Comparison of ENCODE assay signal across 9 cellular contexts in the genomic region with DNA sequence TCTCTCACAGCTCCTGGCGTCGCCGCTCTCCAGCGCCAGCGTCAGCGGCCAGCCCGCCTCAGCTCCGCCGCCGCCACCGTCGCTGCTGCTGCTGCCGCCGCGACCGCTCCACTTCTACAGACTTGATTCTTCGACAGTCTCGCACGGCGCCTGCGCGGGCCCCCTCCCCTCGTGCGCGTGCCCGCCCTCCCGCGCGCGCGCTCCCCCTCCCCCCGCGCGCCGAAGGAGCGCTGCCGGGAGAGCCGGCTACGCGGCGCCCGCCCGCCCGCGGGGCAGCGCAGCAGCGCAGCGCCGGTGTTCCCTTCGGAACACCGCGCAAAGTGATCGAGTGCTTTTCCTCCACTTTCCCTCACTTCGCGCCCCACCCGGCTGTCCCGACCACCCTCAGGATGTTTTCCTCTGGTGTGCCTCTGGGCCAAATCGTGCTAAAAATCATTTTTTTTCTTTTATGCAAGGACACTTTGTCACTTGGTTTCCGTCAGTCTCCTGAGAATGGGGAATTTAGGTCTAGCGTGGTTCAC. TPM values are rescaled to one million over a fixed set of nuclear protein-coding genes. Genes with fewer than 3 reads are reported as not detected.
DNase-seq lines count a peak whose midpoint lies in the region; FAIRE-seq and TF ChIP-seq lines count a peak whose summit lies in the region.
"Had no signal": no experiment of that assay in that cellular context is flagged by ENCODE, and none has a peak within 500 bp of the region (broad histone marks: within the 10 kb centered on the region; RNA-seq: fewer than 3 reads in every experiment).

A gene (minus strand): TSS at position 118 of the 521 bp plus-strand sequence. CDS start 684 bp downstream, outside the sequence.

- H2AFZ ChIP-seq in OCI-LY1 (ENCODE audit: low read length) (no peak within 1 kb of the TSS), endothelial cell of umbilical vein (ENCODE audit: low read depth, low read length) (no peak within 1 kb of the TSS)

- H3K79me2 ChIP-seq in OCI-LY1 (ENCODE audit: insufficient read depth, low read length) (peaks cover 25% of the 10 kb centered on the region), endothelial cell of umbilical vein (ENCODE audit: control insufficient read depth, insufficient read depth, low read length) (peaks cover 42% of the 10 kb centered on the region)

- H3F3A ChIP-seq in OCI-LY1 (ENCODE audit: insufficient read depth, low read length): no peaks in the 10 kb centered on the region

- TF ChIP-seq CTCF in HL-60 (IDR thresholded peaks at IDR 0.05; ENCODE audit: insufficient read depth, low read length) (no peak), OCI-LY1 (IDR thresholded peaks at IDR 0.05; ENCODE audit: low read length) (no peak), endothelial cell of umbilical vein (IDR thresholded peaks at IDR 0.05; ENCODE audit: extremely low read depth in 1 of 2, insufficient read depth in 1 of 2, low read depth in 1 of 2, low read length in 2 of 2) (no peak)

- no peaks in the 10 kb centered on the region for H3K9me2 ChIP-seq in OCI-LY1 (ENCODE audit: low read depth, low read length)

- TF ChIP-seq POLR2A in endothelial cell of umbilical vein (IDR thresholded peaks at IDR 0.05; ENCODE audit: low read depth, low read length): peak; percentile 86

- H3K36me3 ChIP-seq in OCI-LY1 (ENCODE audit: insufficient read depth, low read length) (peaks cover 25% of the 10 kb centered on the region), endothelial cell of umbilical vein (ENCODE audit: control insufficient read depth in 2 of 2, extremely low read depth in 1 of 2, insufficient read depth in 2 of 2, low read length in 2 of 2) (peaks cover 5 to 11% of the 10 kb centered on the region in 2 experiments)

- no peak for FAIRE-seq in endothelial cell of umbilical vein (lab: Jason Lieb, UNC)
- FAIRE-seq: G401.6 had no signal

- H3K27me3 ChIP-seq in HL-60 (ENCODE audit: insufficient read depth, poor library complexity, severe bottlenecking) (no peaks in the 10 kb centered on the region), OCI-LY1 (ENCODE audit: insufficient read depth, low read length) (no peaks in the 10 kb centered on the region), endothelial cell of umbilical vein (ENCODE audit: control insufficient read depth in 2 of 2, insufficient read depth in 2 of 2, low read length in 2 of 2) (no peaks in the 10 kb centered on the region)

- CTCF ChIA-PET in endothelial cell of umbilical vein (lab: Charles Lee): interaction anchor here (0.6 to 5.9 kb wide), 8 partner anchors 9 to 474 kb away, joined by 3 to 51 read pairs (median 4); no protein-coding TSS in a partner anchor

- BruUV-seq in endothelial cell of umbilical vein (replicated peaks; lab: Mats Ljungman, UMichigan): no TSS peak

- no peaks in the 10 kb centered on the region for H4K20me1 ChIP-seq in OCI-LY1 (ENCODE audit: insufficient read depth, low read length)
- H4K20me1 ChIP-seq in endothelial cell of umbilical vein (replicated peaks; ENCODE audit: control insufficient read depth, extremely low read depth, insufficient read depth, low read length): no peaks in the 10 kb centered on the region

- peak within 1 kb of the TSS; percentile 99 for H3K27ac ChIP-seq in HL-60 (replicated peaks)
- H3K27ac ChIP-seq in OCI-LY1 (ENCODE audit: low read depth, low read length, poor library complexity, severe bottlenecking): peak within 1 kb of the TSS; percentile 92
- peak within 1 kb of the TSS; percentile 99 for H3K27ac ChIP-seq in endothelial cell of umbilical vein (ENCODE audit: insufficient read depth, low read depth, low read length)

- H3K4me3 ChIP-seq in HL-60 (replicated peaks; ENCODE audit: insufficient read depth, low read length): peak within 1 kb of the TSS; percentile 56
- H3K4me3 ChIP-seq in OCI-LY1 (ENCODE audit: low read depth, low read length, poor library complexity, severe bottlenecking): peak within 1 kb of the TSS; percentile 74
- H3K4me3 ChIP-seq in endothelial cell of umbilical vein (replicated peaks in 1 of 3; ENCODE audit: insufficient read depth in 1 of 3, low read depth in 1 of 3, low read length in 3 of 3): peak within 1 kb of the TSS; percentile 49 to 94 (median 57)

- no peaks in the 10 kb centered on the region for H3K9me3 ChIP-seq in OCI-LY1 (ENCODE audit: low read length)
- no peaks in the 10 kb centered on the region for H3K9me3 ChIP-seq in endothelial cell of umbilical vein (replicated peaks; ENCODE audit: control insufficient read depth, insufficient read depth, low read length)

- H3K9me1 ChIP-seq in endothelial cell of umbilical vein (replicated peaks; ENCODE audit: control insufficient read depth, extremely low read depth, insufficient read depth, low read length): no peaks in the 10 kb centered on the region

- intact Hi-C loops in endothelial cell of umbilical vein (cut with micrococcal nuclease): loop anchor here (1.0 to 2.0 kb wide), 2 partner anchors 253 to 374 kb away; no protein-coding TSS in a partner anchor

- H3K9ac ChIP-seq in OCI-LY1 (ENCODE audit: low read length): peak within 1 kb of the TSS; percentile 89
- H3K9ac ChIP-seq in endothelial cell of umbilical vein (replicated peaks; ENCODE audit: extremely low read depth, insufficient read depth, low read length): peak within 1 kb of the TSS; percentile 98

- POLR2A ChIA-PET in endothelial cell of umbilical vein (lab: Charles Lee): interaction anchor here (1.5 to 4.5 kb wide), 3 partner anchors 112 to 308 kb away, joined by 3 to 48 read pairs (median 6); no protein-coding TSS in a partner anchor

- dilution Hi-C loops in endothelial cell of umbilical vein (cut with MboI; ENCODE audit: extremely low pct_ligation_motif_present, low sequenced_read_pairs): loop anchor here (25.0 kb wide), 1 partner anchor 377 kb away; no protein-coding TSS in a partner anchor

- DNase-seq in NCI-H524 (lab: John Stamatoyannopoulos, UW): peak; percentile 38 to 84
- DNase-seq in NCI-H524 treated with DMSO at 0.1 percent for 48 hours (lab: John Stamatoyannopoulos, UW): no peak
- DNase-seq in HL-60 (ENCODE audit: low read depth in 1 of 2, low spot score in 1 of 2): peak; percentile 76 to 77
- peak; percentile 90 for DNase-seq in activated CD8-positive, alpha-beta memory T cell treated with anti-CD3 and anti-CD28 coated beads, Interleukin-2, amount 50 U/mL, for 48 hours
- peak; percentile 87 for DNase-seq in endothelial cell of umbilical vein (ENCODE audit: low read depth, low spot score)
- DNase-seq in midbrain (lab: John Stamatoyannopoulos, UW): peak; percentile 81
- peak; percentile 66 for DNase-seq in stimulated activated CD8-positive, alpha-beta memory T cell treated with anti-CD3 and anti-CD28 coated beads, Interleukin-4, amount 100 ng/mL, for 24 hours (ENCODE audit: low read depth)

- H3K4me1 ChIP-seq in OCI-LY1 (ENCODE audit: insufficient read depth, low read length, severe bottlenecking): peaks cover 67% of the 10 kb centered on the region
- H3K4me1 ChIP-seq in endothelial cell of umbilical vein (ENCODE audit: control insufficient read depth, extremely low read depth, insufficient read depth, low read length): peaks cover 37% of the 10 kb centered on the region

- H3K4me2 ChIP-seq in OCI-LY1 (ENCODE audit: low read length) (peak within 1 kb of the TSS; percentile 90), endothelial cell of umbilical vein (ENCODE audit: insufficient read depth, low read length) (peak within 1 kb of the TSS; percentile 90)

TF ChIP-seq in endothelial cell of umbilical vein, 7 proteins besides CTCF, POLR2A, EP300 and RAD21:
- no peak for TF ChIP-seq GATA2 (IDR thresholded peaks at IDR 0.05; ENCODE audit: insufficient read depth, insufficient read length, low read depth, low read length)
- TF ChIP-seq EZH2 (IDR thresholded peaks at IDR 0.05; ENCODE audit: borderline replicate concordance, low read depth, low read length, severe bottlenecking): no peak
- TF ChIP-seq POLR2AphosphoS5 (IDR thresholded peaks at IDR 0.05; ENCODE audit: insufficient read depth, low read depth, low read length): peak; percentile 97
TF ChIP-seq in endothelial cell of umbilical vein: peak in this region for 1.

RNA-seq across cellular contexts. Expression of the gene that starts here (rescaled TPM):
- total RNA-seq in endothelial cell of umbilical vein: 109 TPM in 2 replicates
- polyA plus RNA-seq in endothelial cell of umbilical vein: 65.4 and 66.6 TPM in 2 replicates
- polyA plus RNA-seq in endothelial cell of umbilical vein (2011; cell fraction: cytosol; rRNA removed): 54.8 and 66.0 TPM in 2 replicates
- polyA plus RNA-seq in endothelial cell of umbilical vein (2011; cell fraction: nucleus; rRNA removed): 154 and 212 TPM in 2 replicates
- 52.6 and 76.5 TPM in 2 replicates for polyA plus RNA-seq in endothelial cell of umbilical vein (2012)
- 57.9 and 61.4 TPM in 2 replicates for polyA minus RNA-seq in endothelial cell of umbilical vein
- polyA minus RNA-seq in endothelial cell of umbilical vein (2011; cell fraction: cytosol; rRNA and poly(A)+ RNA removed): 65.2 TPM
- polyA minus RNA-seq in endothelial cell of umbilical vein (2011; cell fraction: nucleus; rRNA and poly(A)+ RNA removed): 78.8 and 129 TPM in 2 replicates
